21 cellular contexts compared by ENCODE assay signal in genomic region chr7:33554046-33554445, GRCh38.
"Had no signal": no experiment of that assay in that cellular context is flagged by ENCODE, and none has a peak within 500 bp of the region (broad histone marks: within the 10 kb centered on the region; RNA-seq: fewer than 3 reads in every experiment).

No MANE protein-coding gene starts in this region.

- ATAC-seq: activated CD4-positive, alpha-beta T cell treated with anti-CD3 and anti-CD28 coated beads for 36 hours; body of pancreas; effector memory CD8-positive, alpha-beta T cell; left lung; naive thymus-derived CD4-positive, alpha-beta T cell; stimulated activated effector memory CD8-positive, alpha-beta T cell treated with anti-CD3 and anti-CD28 coated beads, Interleukin-12 subunit alpha, Interleukin-12 subunit beta, amount 100 ng/mL, for 72 hours; T-cell; WTC11 had no signal

- H3K4me3 Mint-ChIP-seq: activated CD4-positive, alpha-beta T cell treated with anti-CD3 and anti-CD28 coated beads for 36 hours; activated naive CD8-positive, alpha-beta T cell; effector memory CD8-positive, alpha-beta T cell; memory B cell; naive thymus-derived CD4-positive, alpha-beta T cell; neural progenitor cell; stimulated activated effector memory CD8-positive, alpha-beta T cell treated with anti-CD3 and anti-CD28 coated beads, Interleukin-12 subunit alpha, Interleukin-12 subunit beta, amount 100 ng/mL, for 72 hours; T-cell; WTC11 had no signal

- H3K27ac Mint-ChIP-seq: activated CD4-positive, alpha-beta T cell treated with anti-CD3 and anti-CD28 coated beads for 36 hours; activated naive CD8-positive, alpha-beta T cell; effector memory CD8-positive, alpha-beta T cell; memory B cell; naive thymus-derived CD4-positive, alpha-beta T cell; neural progenitor cell; stimulated activated effector memory CD8-positive, alpha-beta T cell treated with anti-CD3 and anti-CD28 coated beads, Interleukin-12 subunit alpha, Interleukin-12 subunit beta, amount 100 ng/mL, for 72 hours; T-cell; WTC11 had no signal

- H3K27me3 ChIP-seq: body of pancreas, heart right ventricle, left lung, neural progenitor cell, stomach, testis, upper lobe of left lung had no signal

- H3K9me3 ChIP-seq: body of pancreas, left lung, psoas muscle, stomach, testis, upper lobe of left lung had no signal

- H3K4me3 ChIP-seq: body of pancreas, heart right ventricle, left lung, neural progenitor cell, psoas muscle, smooth muscle cell, stomach, testis, upper lobe of left lung had no signal

- H3K4me2 ChIP-seq: neural progenitor cell, smooth muscle cell had no signal

- H3K9me3 Mint-ChIP-seq: effector memory CD8-positive, alpha-beta T cell; memory B cell; neural progenitor cell; stimulated activated effector memory CD8-positive, alpha-beta T cell treated with anti-CD3 and anti-CD28 coated beads, Interleukin-12 subunit alpha, Interleukin-12 subunit beta, amount 100 ng/mL, for 72 hours; T-cell; WTC11 had no signal

- H3K36me3 ChIP-seq: heart right ventricle, left lung, neural progenitor cell, stomach, upper lobe of left lung had no signal

- H2AFZ ChIP-seq: neural progenitor cell had no signal

- H3K27me3 Mint-ChIP-seq: activated CD4-positive, alpha-beta T cell treated with anti-CD3 and anti-CD28 coated beads for 36 hours; activated naive CD8-positive, alpha-beta T cell; effector memory CD8-positive, alpha-beta T cell; memory B cell; naive thymus-derived CD4-positive, alpha-beta T cell; T-cell had no signal

- H3K9ac ChIP-seq: neural progenitor cell had no signal

- H3K36me3 Mint-ChIP-seq: neural progenitor cell; stimulated activated effector memory CD8-positive, alpha-beta T cell treated with anti-CD3 and anti-CD28 coated beads, Interleukin-12 subunit alpha, Interleukin-12 subunit beta, amount 100 ng/mL, for 72 hours; WTC11 had no signal

- DNase-seq: activated CD4-positive, alpha-beta T cell treated with anti-CD3 and anti-CD28 coated beads for 36 hours; activated CD4-positive, alpha-beta T cell treated with anti-CD3 and anti-CD28 coated beads, Interleukin-2, amount 50 U/mL, for 48 hours; amniotic stem cell; body of pancreas; effector memory CD8-positive, alpha-beta T cell; heart right ventricle; left lung; naive thymus-derived CD4-positive, alpha-beta T cell; psoas muscle; right cardiac atrium; stimulated activated CD4-positive, alpha-beta T cell treated with anti-CD3 and anti-CD28 coated beads, Interleukin-4, amount 100 ng/mL, for 24 hours; stomach; T-cell; testis; upper lobe of left lung had no signal

- H3K4me1 ChIP-seq: body of pancreas, left lung, neural progenitor cell, testis, upper lobe of left lung had no signal

- H3K27ac ChIP-seq: body of pancreas, left lung, neural progenitor cell, psoas muscle, stomach, testis, upper lobe of left lung had no signal

- H3K4me1 Mint-ChIP-seq: activated CD4-positive, alpha-beta T cell treated with anti-CD3 and anti-CD28 coated beads for 36 hours; memory B cell; naive thymus-derived CD4-positive, alpha-beta T cell; neural progenitor cell; stimulated activated effector memory CD8-positive, alpha-beta T cell treated with anti-CD3 and anti-CD28 coated beads, Interleukin-12 subunit alpha, Interleukin-12 subunit beta, amount 100 ng/mL, for 72 hours; T-cell; WTC11 had no signal
